Comparison of ENCODE assay signal across 10 cellular contexts in the genomic region with DNA sequence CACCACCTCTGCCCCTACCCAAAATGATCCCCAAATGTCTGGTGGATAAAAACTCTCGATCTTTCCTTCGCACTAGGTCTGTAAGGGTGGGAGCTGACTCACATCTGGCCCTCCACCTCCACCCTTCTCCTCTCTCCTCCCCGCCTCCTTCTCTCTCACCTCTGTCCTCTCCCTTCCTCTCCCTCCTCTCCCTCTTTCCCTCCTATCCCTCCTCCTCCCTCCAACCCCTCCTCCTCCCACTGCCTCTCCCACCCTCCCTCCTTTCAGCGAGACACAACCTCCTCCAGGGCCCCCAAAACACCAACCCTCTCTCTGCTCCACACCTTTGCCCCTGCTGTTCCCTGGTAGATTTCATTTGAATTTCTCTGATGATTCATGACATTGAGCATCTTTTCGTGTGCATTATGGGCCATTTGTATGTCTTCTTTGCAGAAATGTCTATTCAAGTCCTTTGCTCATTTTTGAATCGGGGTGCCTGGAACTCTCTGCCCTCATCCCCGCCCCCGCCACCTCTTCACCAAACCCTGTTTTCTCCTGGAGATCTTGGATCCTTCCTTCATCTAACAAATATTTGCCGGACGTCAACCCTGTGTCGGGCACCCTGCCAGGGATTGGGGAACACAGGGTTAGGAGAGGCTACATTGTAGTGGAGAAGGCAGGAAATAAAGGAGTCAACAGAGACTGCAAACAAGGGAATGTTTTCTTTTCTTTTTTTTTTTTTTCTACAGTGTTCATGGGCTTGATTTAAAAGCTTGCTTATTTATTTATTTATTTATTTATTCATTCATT. TPM values are rescaled to one million over a fixed set of nuclear protein-coding genes. Genes with fewer than 3 reads are reported as not detected.
DNase-seq lines count a peak whose midpoint lies in the region; ATAC-seq and TF ChIP-seq lines count a peak whose summit lies in the region.
"Had no signal": no experiment of that assay in that cellular context is flagged by ENCODE, and none has a peak within 500 bp of the region (broad histone marks: within the 10 kb centered on the region; RNA-seq: fewer than 3 reads in every experiment).

No MANE protein-coding gene starts in this region.

- 53 to 64% (median 62%) methylated on average over 11 of the region's 11 CpGs for WGBS in adrenal gland, 4 donors
- WGBS in right cardiac atrium, result 41% methylated on average over 11 of the region's 11 CpGs
- WGBS in smooth muscle cell (ENCODE audit: low lambda C conversion rate), result 80% methylated on average over 10 of the region's 11 CpGs

- H3K27ac Mint-ChIP-seq in HFFc6, result peak overlapping the region; percentile 19; the same call in 1 of the 2 replicates
- H3K27ac Mint-ChIP-seq: H9, progenitor cell of endocrine pancreas had no signal

- intact Hi-C loops in adrenal gland (cut with DNase I), result no loop called here
- intact Hi-C loops in right cardiac atrium (cut with DNase I), result no loop called here

- no peak overlapping the region; the same call in 1 of the 2 replicates for H3K4me3 Mint-ChIP-seq in HFFc6
- H3K4me3 Mint-ChIP-seq: H9 had no signal

- H3K79me2 ChIP-seq in smooth muscle cell (ENCODE audit: low read depth), result no peaks in the 10 kb centered on the region

- no peak for TF ChIP-seq POLR2A in adrenal gland (IDR thresholded peaks at IDR 0.05)

- no peaks in the 10 kb centered on the region for H4K20me1 ChIP-seq in smooth muscle cell (ENCODE audit: low read depth)

- H2AFZ ChIP-seq in smooth muscle cell (ENCODE audit: low read depth), result peak overlapping the region; percentile 45

- ATAC-seq in right cardiac atrium (peak; percentile 77 to 78), GM21515 (IDR thresholded peaks at IDR 0.05; ENCODE audit: unreplicated experiment) (no peak), GM19452 (IDR thresholded peaks at IDR 0.05; ENCODE audit: unreplicated experiment) (no peak), HG02885 (IDR thresholded peaks at IDR 0.05; ENCODE audit: poor library complexity, unreplicated experiment) (no peak), GM18519 (IDR thresholded peaks at IDR 0.05; ENCODE audit: low FRiP score, unreplicated experiment) (no peak)

- H3K36me3 Mint-ChIP-seq in HFFc6 (ENCODE audit: low read depth), result no peaks in the 10 kb centered on the region

- H3K9me3 Mint-ChIP-seq in HFFc6, result no peaks in the 10 kb centered on the region
- H3K9me3 Mint-ChIP-seq: H9 had no signal

- no peaks in the 10 kb centered on the region for H3K27me3 ChIP-seq in adrenal gland
- no peaks in the 10 kb centered on the region for H3K27me3 ChIP-seq in right cardiac atrium (ENCODE audit: control insufficient read depth, insufficient read depth)
- H3K27me3 ChIP-seq in smooth muscle cell (ENCODE audit: low read depth), result no peaks in the 10 kb centered on the region

- no peaks in the 10 kb centered on the region; the same call in 1 of the 2 replicates for H3K27me3 Mint-ChIP-seq in HFFc6 (ENCODE audit: insufficient read depth)

- no peaks in the 10 kb centered on the region for H3F3A ChIP-seq in smooth muscle cell (ENCODE audit: low read depth)

- H3K9me3 ChIP-seq in adrenal gland (replicated peaks in 1 of 3) (no peaks in the 10 kb centered on the region), right cardiac atrium (ENCODE audit: control insufficient read depth, low read length) (no peaks in the 10 kb centered on the region), smooth muscle cell (replicated peaks; ENCODE audit: low read depth) (no peaks in the 10 kb centered on the region)

- H3K27ac ChIP-seq in adrenal gland, result peak overlapping the region in 4 of 5 donors; percentile 7 to 89 (median 36)
- H3K27ac ChIP-seq in right cardiac atrium (ENCODE audit: low read length), result no peak overlapping the region
- no peak overlapping the region for H3K27ac ChIP-seq in smooth muscle cell (ENCODE audit: low read depth)

- H3K4me3 ChIP-seq in adrenal gland, result no peak overlapping the region
- no peak overlapping the region for H3K4me3 ChIP-seq in right cardiac atrium (ENCODE audit: low read length)
- H3K4me3 ChIP-seq in smooth muscle cell, result no peak overlapping the region

- peaks cover 0 to 5% of the 10 kb centered on the region in 2 donors for H3K4me1 ChIP-seq in adrenal gland (replicated peaks in 1 of 2)
- H3K4me1 ChIP-seq in right cardiac atrium (ENCODE audit: control insufficient read depth, insufficient read depth, low read length), result no peaks in the 10 kb centered on the region
- peaks cover 3% of the 10 kb centered on the region for H3K4me1 ChIP-seq in smooth muscle cell (ENCODE audit: low read depth)

- TF ChIP-seq CTCF in HFFc6 (IDR thresholded peaks at IDR 0.05) (no peak), adrenal gland (IDR thresholded peaks at IDR 0.05) (no peak), smooth muscle cell (IDR thresholded peaks at IDR 0.05; ENCODE audit: borderline replicate concordance, insufficient read depth, poor library complexity, severe bottlenecking) (no peak)

- H3K4me2 ChIP-seq in smooth muscle cell, result no peak overlapping the region

- H3K36me3 ChIP-seq in adrenal gland (replicated peaks in 1 of 2) (no peaks in the 10 kb centered on the region), smooth muscle cell (ENCODE audit: low read depth) (no peaks in the 10 kb centered on the region)

- DNase-seq in HFFc6, result peak; percentile 43
- peak; percentile 59 to 88 (median 62) for DNase-seq in adrenal gland
- peak; percentile 80 to 91 (median 88) for DNase-seq in right cardiac atrium
- no peak for DNase-seq in smooth muscle cell (lab: John Stamatoyannopoulos, UW; ENCODE audit: unreplicated experiment)
- DNase-seq: H9 had no signal

- no peak overlapping the region for H3K9ac ChIP-seq in smooth muscle cell (ENCODE audit: low read depth)

- peaks cover 14% of the 10 kb centered on the region for H3K4me1 Mint-ChIP-seq in HFFc6 (ENCODE audit: low read depth)

RNA-seq across cellular contexts. Expression of gene SLC1A5, which starts 25.4 kb away (rescaled TPM):
- total RNA-seq in HFFc6 (2021; fragmentation: NEBNext Ultra II Directional; extraction: Animal tissue kit (Norgen Biotek cat#: 25700)), result 100 to 1,000 TPM; 263 to 310 (median 281) TPM
- total RNA-seq in adrenal gland (10 to 100 TPM; 16.6 to 56.9 (median 34.2) TPM), right cardiac atrium (10 to 100 TPM; 16.9 to 45.6 (median 24.7) TPM), smooth muscle cell (101 TPM in 2 replicates)
- polyA plus RNA-seq in adrenal gland (10 to 100 TPM; 13.3 to 32.3 (median 14.7) TPM), right cardiac atrium (15.9 TPM), smooth muscle cell (224 and 231 TPM in 2 replicates)

RNA-seq across cellular contexts. Expression of gene AP2S1, which starts 36.9 kb away (rescaled TPM):
- 100 to 1,000 TPM; 416 to 479 (median 463) TPM for total RNA-seq in HFFc6 (2021; fragmentation: NEBNext Ultra II Directional; extraction: Animal tissue kit (Norgen Biotek cat#: 25700))
- total RNA-seq in adrenal gland (100 to 1,000 TPM; 123 to 205 (median 179) TPM), right cardiac atrium (100 to 1,000 TPM in 1 of 4 donors, 10 to 100 TPM in 3; 83.0 to 102 (median 93.9) TPM), smooth muscle cell (142 and 204 TPM in 2 replicates)
- polyA plus RNA-seq in adrenal gland (100 to 1,000 TPM in 1 of 3 donors, 10 to 100 TPM in 2; 91.1 to 149 (median 99.3) TPM), right cardiac atrium (90.5 TPM), smooth muscle cell (471 and 488 TPM in 2 replicates)

RNA-seq across cellular contexts. Expression of gene ARHGAP35, which starts 47.0 kb away (rescaled TPM):
- 10 to 100 TPM; 51.9 to 69.8 (median 63.4) TPM for total RNA-seq in HFFc6 (2021; fragmentation: NEBNext Ultra II Directional; extraction: Animal tissue kit (Norgen Biotek cat#: 25700))
- total RNA-seq in adrenal gland (10 to 100 TPM; 29.7 to 48.3 (median 41.0) TPM), right cardiac atrium (10 to 100 TPM; 71.5 to 85.6 (median 77.1) TPM), smooth muscle cell (19.8 and 20.0 TPM in 2 replicates)
- polyA plus RNA-seq in adrenal gland (10 to 100 TPM in 2 of 3 donors, 1 to 10 TPM in 1; 7.0 to 24.1 (median 22.3) TPM), right cardiac atrium (46.6 TPM), smooth muscle cell (6.9 TPM in 2 replicates)

Comparison
In these comparisons a context has a peak if more than half of its experiments do, and no peak if none do; other contexts are left out.
1. H3K27ac ChIP-seq: peak in adrenal gland (4 of 5); none in right cardiac atrium (single experiment) and smooth muscle cell (single experiment).
2. ATAC-seq: peak in right cardiac atrium (2 of 2); none in GM21515 (single experiment), GM19452 (single experiment), HG02885 (single experiment) and GM18519 (single experiment).